8 cellular contexts compared by ENCODE assay signal in genomic region chr20:33992145-33992922, GRCh38. TPM values are rescaled to one million over a fixed set of nuclear protein-coding genes. Genes with fewer than 3 reads are reported as not detected.
DNase-seq lines count a peak whose midpoint lies in the region; ATAC-seq, FAIRE-seq and TF ChIP-seq lines count a peak whose summit lies in the region.

No MANE protein-coding gene starts in this region.

- FAIRE-seq in astrocyte (lab: Jason Lieb, UNC) (no peak), GM12892 (lab: Jason Lieb, UNC) (no peak)

- TF ChIP-seq CTCF in HFFc6 (IDR thresholded peaks at IDR 0.05) (no peak), astrocyte (IDR thresholded peaks at IDR 0.05; ENCODE audit: insufficient read depth, low read depth, low read length) (no peak), left lung (IDR thresholded peaks at IDR 0.05) (no peak), type B pancreatic cell (conservative IDR thresholded peaks at IDR 0.05) (no peak)

- H3K27me3 ChIP-seq in ACC112 (ENCODE audit: insufficient read depth, low read length) (no peaks in the 10 kb centered on the region), astrocyte (ENCODE audit: insufficient read depth, low read length) (no peaks in the 10 kb centered on the region), left lung (no peaks in the 10 kb centered on the region)

- H3K9me3 ChIP-seq in astrocyte (ENCODE audit: insufficient read depth, low read depth, low read length) (no peaks in the 10 kb centered on the region), left lung (no peaks in the 10 kb centered on the region)

- no peak for ATAC-seq in left lung

- H3K4me1 Mint-ChIP-seq in HFFc6 (ENCODE audit: low read depth) (peaks cover 43% of the 10 kb centered on the region), astrocyte (ENCODE audit: low read depth, unreplicated experiment) (peaks cover 10% of the 10 kb centered on the region), type B pancreatic cell (ENCODE audit: unreplicated experiment) (peaks cover 36% of the 10 kb centered on the region)

- peak; percentile 25 for DNase-seq in HFFc6
- DNase-seq in astrocyte (ENCODE audit: low read depth): peak; percentile 36
- no peak for DNase-seq in left lung
- no peak for DNase-seq in type B pancreatic cell (ENCODE audit: extremely low spot score, unreplicated experiment)
- DNase-seq in midbrain (lab: John Stamatoyannopoulos, UW): no peak
- DNase-seq in GM12892 (ENCODE audit: insufficient read length): no peak
- DNase-seq in NCI-H2171 (lab: John Stamatoyannopoulos, UW): no peak

- peaks cover 5% of the 10 kb centered on the region for H3K36me3 Mint-ChIP-seq in HFFc6 (ENCODE audit: low read depth)
- H3K36me3 Mint-ChIP-seq in astrocyte (ENCODE audit: low read depth, unreplicated experiment): peaks cover 10% of the 10 kb centered on the region
- H3K36me3 Mint-ChIP-seq in type B pancreatic cell: peaks cover 5% of the 10 kb centered on the region

- H3K9me3 Mint-ChIP-seq in HFFc6 (no peaks in the 10 kb centered on the region), astrocyte (ENCODE audit: unreplicated experiment) (peaks cover 1% of the 10 kb centered on the region), type B pancreatic cell (no peaks in the 10 kb centered on the region)

- H3K36me3 ChIP-seq in ACC112 (ENCODE audit: insufficient read depth, low read length) (no peaks in the 10 kb centered on the region), astrocyte (ENCODE audit: insufficient read depth, low read length) (no peaks in the 10 kb centered on the region), left lung (no peaks in the 10 kb centered on the region)

- H4K20me1 ChIP-seq in astrocyte (ENCODE audit: insufficient read depth, low read length): peaks cover 30% of the 10 kb centered on the region

- TF ChIP-seq POLR2A in GM12892 (IDR thresholded peaks at IDR 0.05; ENCODE audit: low read depth, low read length): no peak

- intact Hi-C loops in left lung (cut with DNase I): no loop called here

- H3K4me3 ChIP-seq in ACC112 (ENCODE audit: low read depth, low read length): peak overlapping the region; percentile 97
- H3K4me3 ChIP-seq in astrocyte (ENCODE audit: insufficient read depth, low read depth, low read length): peak overlapping the region; percentile 94
- peak overlapping the region; percentile 91 to 98 for H3K4me3 ChIP-seq in left lung

- H3K27ac Mint-ChIP-seq in HFFc6 (peak overlapping the region; percentile 97), astrocyte (ENCODE audit: unreplicated experiment) (peak overlapping the region; percentile 97), type B pancreatic cell (peak overlapping the region; percentile 95)

- H3K79me2 ChIP-seq in ACC112 (ENCODE audit: control insufficient read depth, insufficient read depth, low read length, unreplicated experiment): peaks cover 44% of the 10 kb centered on the region
- peaks cover 35% of the 10 kb centered on the region for H3K79me2 ChIP-seq in astrocyte (ENCODE audit: insufficient read depth, low read length)

- H3K4me1 ChIP-seq in ACC112 (ENCODE audit: control insufficient read depth, insufficient read depth, low read length, unreplicated experiment): peaks cover 23% of the 10 kb centered on the region
- H3K4me1 ChIP-seq in astrocyte (ENCODE audit: insufficient read depth, low read length): peaks cover 21% of the 10 kb centered on the region
- H3K4me1 ChIP-seq in left lung: peaks cover 30 to 49% of the 10 kb centered on the region in 2 donors

- peak overlapping the region; percentile 53 for H2AFZ ChIP-seq in ACC112 (ENCODE audit: low read length, unreplicated experiment)
- H2AFZ ChIP-seq in astrocyte (ENCODE audit: low read depth, low read length): peak overlapping the region; percentile 85

- peak overlapping the region; percentile 99 for H3K4me3 Mint-ChIP-seq in HFFc6
- H3K4me3 Mint-ChIP-seq in astrocyte (ENCODE audit: unreplicated experiment): peak overlapping the region; percentile 93
- H3K4me3 Mint-ChIP-seq in type B pancreatic cell: peak overlapping the region; percentile 97

- peak overlapping the region; percentile 85 for H3K4me2 ChIP-seq in astrocyte (ENCODE audit: low read length)

- H3K27ac ChIP-seq in ACC112 (ENCODE audit: low read depth, low read length): peak overlapping the region; percentile 72
- H3K27ac ChIP-seq in astrocyte (ENCODE audit: low read depth, low read length): peak overlapping the region; percentile 76
- peak overlapping the region; percentile 74 to 98 for H3K27ac ChIP-seq in left lung

- no peaks in the 10 kb centered on the region; the same call in 1 of the 2 replicates for H3K27me3 Mint-ChIP-seq in HFFc6 (ENCODE audit: insufficient read depth)
- no peaks in the 10 kb centered on the region for H3K27me3 Mint-ChIP-seq in astrocyte (ENCODE audit: low read depth, unreplicated experiment)
- no peaks in the 10 kb centered on the region for H3K27me3 Mint-ChIP-seq in type B pancreatic cell

- H3K9ac ChIP-seq in astrocyte (ENCODE audit: low read length): peak overlapping the region; percentile 86

RNA-seq across cellular contexts. Expression of gene RALY, which starts 1.4 kb away (rescaled TPM):
- 100 to 1,000 TPM; 108 to 124 (median 118) TPM for total RNA-seq in HFFc6 (2021; fragmentation: NEBNext Ultra II Directional; extraction: Animal tissue kit (Norgen Biotek cat#: 25700))
- total RNA-seq in astrocyte (90.5 and 105 TPM in 2 replicates), left lung (100 to 1,000 TPM; 127 to 151 TPM), type B pancreatic cell (ENCODE audit: low replicate concordance) (200 and 215 TPM in 2 replicates)
- 76.0 TPM for polyA plus RNA-seq in GM12892 (2012; ENCODE audit: missing spikeins)

Comparison
In these comparisons a context has a peak if more than half of its experiments do, and no peak if none do; other contexts are left out.
1. DNase-seq: peak in HFFc6 (single experiment) and astrocyte (single experiment); none in left lung (0 of 2), type B pancreatic cell (single experiment), midbrain (single experiment), GM12892 (single experiment) and NCI-H2171 (single experiment).
2. Peak in every context shown above with its lines, with median percentiles within 50 percentile points of each other: H3K27ac ChIP-seq, H3K4me3 ChIP-seq, H3K27ac Mint-ChIP-seq and H3K4me3 Mint-ChIP-seq.